In the genomic region with DNA sequence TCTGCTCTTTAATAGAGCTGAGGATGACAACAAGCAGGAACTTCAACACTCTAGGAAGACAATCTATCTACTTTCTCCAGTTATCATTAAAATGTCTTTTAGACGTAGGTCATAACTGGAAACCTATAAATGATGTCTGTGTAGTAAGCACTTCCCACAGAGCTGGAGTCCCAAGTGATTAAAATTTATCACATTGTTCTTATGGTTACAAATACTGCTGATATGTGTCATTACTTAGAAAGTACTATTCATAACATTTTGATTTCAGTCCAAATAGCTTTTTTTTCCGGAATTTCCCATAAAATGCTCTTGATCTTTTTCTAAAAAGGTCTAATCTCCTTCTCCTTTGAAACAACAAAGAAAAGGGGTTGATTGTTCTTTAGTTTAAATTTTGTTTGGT, we compare ENCODE assay signal across 13 cellular contexts.
DNase-seq lines count a peak whose midpoint lies in the region; TF ChIP-seq lines count a peak whose summit lies in the region.
"Had no signal": no experiment of that assay in that cellular context is flagged by ENCODE, and none has a peak within 500 bp of the region (broad histone marks: within the 10 kb centered on the region; RNA-seq: fewer than 3 reads in every experiment).

No MANE protein-coding gene starts in this region.

- TF ChIP-seq CTCF in fibroblast of pulmonary artery (IDR thresholded peaks at IDR 0.05; ENCODE audit: low read length, missing control alignments) (no peak), SK-N-SH (IDR thresholded peaks at IDR 0.05) (no peak)

- no peak overlapping the region for H3K9ac ChIP-seq in SK-N-SH

- no peaks in the 10 kb centered on the region for H3K4me1 ChIP-seq in urinary bladder (ENCODE audit: insufficient read depth)
- H3K4me1 ChIP-seq in SK-N-SH (ENCODE audit: control insufficient read depth in 1 of 2, insufficient read depth in 2 of 2, low read depth in 1 of 2, low read length in 1 of 2), result no peaks in the 10 kb centered on the region

- no peak overlapping the region for H2AFZ ChIP-seq in SK-N-SH (ENCODE audit: low read depth)

- DNase-seq in LHCN-M2 (ENCODE audit: low read depth) (peak; percentile 76), fibroblast of pulmonary artery (ENCODE audit: low read depth) (peak; percentile 81), myocyte (ENCODE audit: low read depth) (peak; percentile 43), NCI-H1417 (lab: John Stamatoyannopoulos, UW) (no peak), SK-N-SH (no peak), DMS 273 treated with DMSO at 0.1 percent for 48 hours (lab: John Stamatoyannopoulos, UW) (no peak), caudate nucleus (lab: John Stamatoyannopoulos, UW) (no peak)
- DNase-seq: activated CD4-positive, alpha-beta memory T cell treated with anti-CD3 and anti-CD28 coated beads for 36 hours; NCI-H510A treated with DMSO at 0.1 percent for 48 hours; OCI-M1; small intestine; stimulated activated naive CD4-positive, alpha-beta T cell had no signal

- H3K4me3 ChIP-seq in fibroblast of pulmonary artery (replicated peaks; ENCODE audit: low read depth, low read length) (no peak overlapping the region), urinary bladder (ENCODE audit: low read depth, low read length) (no peak overlapping the region), SK-N-SH (ENCODE audit: low read depth in 2 of 2, low read length in 1 of 2) (no peak overlapping the region)

- no peaks in the 10 kb centered on the region for H3F3A ChIP-seq in SK-N-SH (replicated peaks; ENCODE audit: insufficient read depth)

- H3K79me2 ChIP-seq in SK-N-SH (ENCODE audit: insufficient read depth), result no peaks in the 10 kb centered on the region

- POLR2A ChIA-PET in SK-N-SH (lab: Yijun Ruan, JAX), result no interaction called here

- no peaks in the 10 kb centered on the region for H3K36me3 ChIP-seq in urinary bladder (ENCODE audit: insufficient read depth)
- H3K36me3 ChIP-seq in SK-N-SH (replicated peaks in 1 of 2; ENCODE audit: control insufficient read depth in 1 of 2, insufficient read depth in 2 of 2, low read length in 1 of 2), result no peaks in the 10 kb centered on the region

- H3K4me2 ChIP-seq in SK-N-SH, result no peak overlapping the region

- WGBS in urinary bladder, result 17% methylated on average over 2 of the region's 2 CpGs
- WGBS in SK-N-SH (ENCODE audit: low lambda C conversion rate), result 17% methylated on average over 2 of the region's 2 CpGs

- no peaks in the 10 kb centered on the region for H4K20me1 ChIP-seq in SK-N-SH (ENCODE audit: insufficient read depth)

- no peak for TF ChIP-seq RAD21 in SK-N-SH (IDR thresholded peaks at IDR 0.05; ENCODE audit: low read length)

- peaks cover 3% of the 10 kb centered on the region for H3K27me3 ChIP-seq in SK-N-SH (ENCODE audit: insufficient read depth)

- H3K9me2 ChIP-seq in SK-N-SH, result no peaks in the 10 kb centered on the region

- TF ChIP-seq EP300 in SK-N-SH (IDR thresholded peaks at IDR 0.05; ENCODE audit: borderline replicate concordance in 1 of 2, low read depth in 1 of 2, low read length in 1 of 2), result no peak

- CTCF ChIA-PET in SK-N-SH (lab: Yijun Ruan, JAX), result no interaction called here

- H3K9me3 ChIP-seq in SK-N-SH, result no peaks in the 10 kb centered on the region

- peak overlapping the region; percentile 52 for H3K27ac ChIP-seq in urinary bladder (ENCODE audit: low read depth)
- H3K27ac ChIP-seq in SK-N-SH (ENCODE audit: low read depth in 2 of 2, low read length in 1 of 2), result no peak overlapping the region
- H3K27ac ChIP-seq in caudate nucleus (ENCODE audit: low read depth, low read length), result no peak overlapping the region

TF ChIP-seq in SK-N-SH, 30 proteins besides CTCF, POLR2A, EP300 and RAD21:
- TF ChIP-seq NRF1 (IDR thresholded peaks at IDR 0.05; ENCODE audit: low read depth, low read length) (no peak), CHD2 (IDR thresholded peaks at IDR 0.05; ENCODE audit: low read length, partially characterized antibody) (no peak), GABPA (IDR thresholded peaks at IDR 0.05; ENCODE audit: low read depth) (no peak), POLR2AphosphoS5 (IDR thresholded peaks at IDR 0.05; ENCODE audit: low read depth, low read length) (no peak)
- TF ChIP-seq, protein P1, sequence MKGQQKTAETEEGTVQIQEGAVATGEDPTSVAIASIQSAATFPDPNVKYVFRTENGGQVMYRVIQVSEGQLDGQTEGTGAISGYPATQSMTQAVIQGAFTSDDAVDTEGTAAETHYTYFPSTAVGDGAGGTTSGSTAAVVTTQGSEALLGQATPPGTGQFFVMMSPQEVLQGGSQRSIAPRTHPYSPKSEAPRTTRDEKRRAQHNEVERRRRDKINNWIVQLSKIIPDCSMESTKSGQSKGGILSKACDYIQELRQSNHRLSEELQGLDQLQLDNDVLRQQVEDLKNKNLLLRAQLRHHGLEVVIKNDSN (IDR thresholded peaks at IDR 0.05; ENCODE audit: borderline replicate concordance, low read depth), result no peak
- TF ChIP-seq, protein P2, sequence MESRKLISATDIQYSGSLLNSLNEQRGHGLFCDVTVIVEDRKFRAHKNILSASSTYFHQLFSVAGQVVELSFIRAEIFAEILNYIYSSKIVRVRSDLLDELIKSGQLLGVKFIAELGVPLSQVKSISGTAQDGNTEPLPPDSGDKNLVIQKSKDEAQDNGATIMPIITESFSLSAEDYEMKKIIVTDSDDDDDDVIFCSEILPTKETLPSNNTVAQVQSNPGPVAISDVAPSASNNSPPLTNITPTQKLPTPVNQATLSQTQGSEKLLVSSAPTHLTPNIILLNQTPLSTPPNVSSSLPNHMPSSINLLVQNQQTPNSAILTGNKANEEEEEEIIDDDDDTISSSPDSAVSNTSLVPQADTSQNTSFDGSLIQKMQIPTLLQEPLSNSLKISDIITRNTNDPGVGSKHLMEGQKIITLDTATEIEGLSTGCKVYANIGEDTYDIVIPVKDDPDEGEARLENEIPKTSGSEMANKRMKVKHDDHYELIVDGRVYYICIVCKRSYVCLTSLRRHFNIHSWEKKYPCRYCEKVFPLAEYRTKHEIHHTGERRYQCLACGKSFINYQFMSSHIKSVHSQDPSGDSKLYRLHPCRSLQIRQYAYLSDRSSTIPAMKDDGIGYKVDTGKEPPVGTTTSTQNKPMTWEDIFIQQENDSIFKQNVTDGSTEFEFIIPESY (IDR thresholded peaks at IDR 0.05; ENCODE audit: borderline replicate concordance, low read depth), result no peak
- TF ChIP-seq, protein P3, sequence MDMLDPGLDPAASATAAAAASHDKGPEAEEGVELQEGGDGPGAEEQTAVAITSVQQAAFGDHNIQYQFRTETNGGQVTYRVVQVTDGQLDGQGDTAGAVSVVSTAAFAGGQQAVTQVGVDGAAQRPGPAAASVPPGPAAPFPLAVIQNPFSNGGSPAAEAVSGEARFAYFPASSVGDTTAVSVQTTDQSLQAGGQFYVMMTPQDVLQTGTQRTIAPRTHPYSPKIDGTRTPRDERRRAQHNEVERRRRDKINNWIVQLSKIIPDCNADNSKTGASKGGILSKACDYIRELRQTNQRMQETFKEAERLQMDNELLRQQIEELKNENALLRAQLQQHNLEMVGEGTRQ (IDR thresholded peaks at IDR 0.05; ENCODE audit: borderline replicate concordance, low read depth, low read length), result no peak

Comparison
In these comparisons a context has a peak if more than half of its experiments do, and no peak if none do; other contexts are left out.
1. DNase-seq: peak in LHCN-M2 (single experiment), fibroblast of pulmonary artery (single experiment) and myocyte (single experiment); none in NCI-H1417 (0 of 3), SK-N-SH (single experiment), DMS 273 treated with DMSO at 0.1 percent for 48 hours (single experiment) and caudate nucleus (0 of 61).